2 cellular contexts compared by ENCODE assay signal in genomic region chr10:22630229-22631174, GRCh38.
TF ChIP-seq lines count a peak whose summit lies in the region.

No MANE protein-coding gene starts in this region.

TF ChIP-seq in K562, 482 proteins besides CTCF, POLR2A, EP300 and RAD21 (continued from another document and continues in another):
- peak; percentile 55 for TF ChIP-seq TAF9B (IDR thresholded peaks at IDR 0.05; ENCODE audit: partially characterized antibody)
- TF ChIP-seq GTF2E2 (tag; IDR thresholded peaks at IDR 0.05) = 0 out of 2 replicates have a peak, but pooled peaks have one; percentile 7
- no peak for TF ChIP-seq PHF8 (IDR thresholded peaks at IDR 0.05; ENCODE audit: borderline replicate concordance, low read length)
- TF ChIP-seq GATA2 (CRISPR knock-in tag; IDR thresholded peaks at IDR 0.05) = no peak
- TF ChIP-seq ZNF395 (CRISPR knock-in tag; IDR thresholded peaks at IDR 0.05) = peak; percentile 44; the same call in 1 of the 2 replicates
- peak; percentile 94 for TF ChIP-seq FOSL1 (tag; conservative IDR thresholded peaks at IDR 0.05)
- 0 out of 4 replicates have a peak, but pooled peaks of 1 of the 2 experiments have one; percentile 39 for TF ChIP-seq RCOR1 (IDR thresholded peaks at IDR 0.05; ENCODE audit: borderline replicate concordance in 1 of 2, low read depth in 2 of 2, low read length in 2 of 2)
- no peak for TF ChIP-seq ZNF408 (CRISPR knock-in tag; IDR thresholded peaks at IDR 0.05; ENCODE audit: low read depth)
- TF ChIP-seq C11orf30 (IDR thresholded peaks at IDR 0.05; ENCODE audit: low read depth) = peak; percentile 90
- TF ChIP-seq ZNF121 (CRISPR knock-in tag; conservative IDR thresholded peaks at IDR 0.05) = no peak
- peak; percentile 60 for TF ChIP-seq PKNOX1 (IDR thresholded peaks at IDR 0.05)
- peak; percentile 77 for TF ChIP-seq ATF7 (IDR thresholded peaks at IDR 0.05)
- 0 out of 2 replicates have a peak, but pooled peaks have one; percentile 36 for TF ChIP-seq BACH1 (tag; IDR thresholded peaks at IDR 0.05)
- peak; percentile 45; the same call in 1 of the 2 replicates for TF ChIP-seq FOXM1 (IDR thresholded peaks at IDR 0.05; ENCODE audit: low read depth)
- TF ChIP-seq FOXM1 (CRISPR knock-in tag; IDR thresholded peaks at IDR 0.05; ENCODE audit: low read depth) = no peak
- 0 out of 2 replicates have a peak, but pooled peaks have one; percentile 43 for TF ChIP-seq ETV1 (tag; conservative IDR thresholded peaks at IDR 0.05; ENCODE audit: low read depth)
- TF ChIP-seq MECOM (CRISPR knock-in tag; IDR thresholded peaks at IDR 0.05) = 0 out of 2 replicates have a peak, but pooled peaks have one; percentile 11
- 0 out of 4 replicates have a peak, but pooled peaks of 1 of the 2 experiments have one; percentile 19 for TF ChIP-seq MLLT1 (IDR thresholded peaks at IDR 0.05)
- TF ChIP-seq POLR2H (tag; IDR thresholded peaks at IDR 0.05; ENCODE audit: low read depth) = peak; percentile 8; the same call in 1 of the 2 replicates
- TF ChIP-seq JUNB (CRISPR knock-in tag; conservative IDR thresholded peaks at IDR 0.05) = peak; percentile 64
- 0 out of 2 replicates have a peak, but pooled peaks have one; percentile 15 for TF ChIP-seq ZNF41 (CRISPR knock-in tag; conservative IDR thresholded peaks at IDR 0.05)
- TF ChIP-seq SRF (CRISPR knock-in tag; IDR thresholded peaks at IDR 0.05) = no peak
- peak; percentile 28; the same call in 1 of the 2 replicates for TF ChIP-seq HMBOX1 (IDR thresholded peaks at IDR 0.05)
- TF ChIP-seq MCM5 (IDR thresholded peaks at IDR 0.05; ENCODE audit: low read depth) = no peak
- TF ChIP-seq SUPT5H (IDR thresholded peaks at IDR 0.05) = 0 out of 2 replicates have a peak, but pooled peaks have one; percentile 20
- TF ChIP-seq CCAR2 (IDR thresholded peaks at IDR 0.05; ENCODE audit: low read depth, low read length) = no peak
- TF ChIP-seq TBP (optimal IDR thresholded peaks at IDR 0.05; ENCODE audit: low read depth, low read length) = peak; percentile 80
- TF ChIP-seq ZFP36 (IDR thresholded peaks at IDR 0.05; ENCODE audit: low read depth, low read length, partially characterized antibody) = no peak
- peak; percentile 20; the same call in 1 of the 2 replicates for TF ChIP-seq MEF2A (IDR thresholded peaks at IDR 0.05; ENCODE audit: control insufficient read depth, low read depth, low read length)
- no peak for TF ChIP-seq NFIC (IDR thresholded peaks at IDR 0.05)
- no peak for TF ChIP-seq ZEB2 (IDR thresholded peaks at IDR 0.05)
- TF ChIP-seq MEIS2 (IDR thresholded peaks at IDR 0.05; ENCODE audit: partially characterized antibody) = peak; percentile 77
- TF ChIP-seq NR4A1 (CRISPR knock-in tag; IDR thresholded peaks at IDR 0.05) = no peak
- TF ChIP-seq NR4A1 (tag; IDR thresholded peaks at IDR 0.05) = peak; percentile 77
- peak; percentile 49 for TF ChIP-seq NFE2 (IDR thresholded peaks at IDR 0.05; ENCODE audit: low read depth)
- TF ChIP-seq ZNF57 (CRISPR knock-in tag; IDR thresholded peaks at IDR 0.05) = no peak
- TF ChIP-seq FOXK2 (conservative IDR thresholded peaks at IDR 0.05 in 1 of 2, IDR thresholded peaks at IDR 0.05 in 1 of 2; ENCODE audit: low read depth in 2 of 2) = peak in 1 of 2 experiments; percentile 39; a peak in 2 of 4 replicates
- 0 out of 2 replicates have a peak, but pooled peaks have one; percentile 32 for TF ChIP-seq MTA3 (IDR thresholded peaks at IDR 0.05; ENCODE audit: borderline replicate concordance)

TF ChIP-seq in HepG2, 621 proteins besides CTCF, POLR2A, EP300 and RAD21 (continued from another document):
- TF ChIP-seq ZBTB33 (CRISPR knock-in tag; IDR thresholded peaks at IDR 0.05) = peak; percentile 46; the same call in 1 of the 2 replicates
- peak; percentile 61; the same call in 1 of the 2 replicates for TF ChIP-seq FOSL2 (CRISPR knock-in tag; IDR thresholded peaks at IDR 0.05)
